ENCODE assay signal across 1 cellular context in the genomic region with DNA sequence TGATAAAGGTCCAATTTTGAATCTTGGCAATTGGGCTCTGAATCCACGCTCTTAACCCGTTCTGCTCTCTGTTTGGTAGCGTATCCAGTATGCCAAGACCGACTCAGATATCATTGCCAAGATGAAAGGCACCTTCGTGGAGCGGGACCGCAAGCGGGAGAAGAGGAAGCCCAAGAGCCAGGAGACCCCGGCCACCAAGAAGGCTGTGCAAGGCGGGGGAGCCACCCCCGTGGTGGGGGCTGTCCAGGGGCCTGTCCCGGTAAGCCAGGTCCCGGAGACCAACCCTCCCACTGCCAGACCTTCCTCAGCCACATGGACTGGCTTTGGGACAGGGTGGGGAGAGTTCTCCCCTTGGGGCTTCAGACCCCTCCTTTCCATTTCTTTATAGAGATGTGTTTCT.
TF ChIP-seq lines count a peak whose summit lies in the region.

No MANE protein-coding gene starts in this region.

TF ChIP-seq in HepG2, 621 proteins besides CTCF, POLR2A, EP300 and RAD21:
- TF ChIP-seq ZNF773 (CRISPR knock-in tag; IDR thresholded peaks at IDR 0.05; ENCODE audit: borderline replicate concordance) (no peak), NFIB (CRISPR knock-in tag; IDR thresholded peaks at IDR 0.05; ENCODE audit: borderline replicate concordance) (no peak), ASH2L (IDR thresholded peaks at IDR 0.05; ENCODE audit: insufficient read length, low read depth, low read length) (no peak), EEA1 (CRISPR knock-in tag; IDR thresholded peaks at IDR 0.05; ENCODE audit: borderline replicate concordance) (no peak), PHB2 (IDR thresholded peaks at IDR 0.05; ENCODE audit: partially characterized antibody) (no peak), RBFOX2 (IDR thresholded peaks at IDR 0.05; ENCODE audit: low read depth, low read length) (peak; percentile 47), PAX8 (CRISPR knock-in tag; IDR thresholded peaks at IDR 0.05; ENCODE audit: borderline replicate concordance) (no peak), HOXD1 (CRISPR knock-in tag; IDR thresholded peaks at IDR 0.05) (no peak), AGO2 (optimal IDR thresholded peaks at IDR 0.05; ENCODE audit: low read depth, low read length) (peak; percentile 54)
- TF ChIP-seq, protein P1, sequence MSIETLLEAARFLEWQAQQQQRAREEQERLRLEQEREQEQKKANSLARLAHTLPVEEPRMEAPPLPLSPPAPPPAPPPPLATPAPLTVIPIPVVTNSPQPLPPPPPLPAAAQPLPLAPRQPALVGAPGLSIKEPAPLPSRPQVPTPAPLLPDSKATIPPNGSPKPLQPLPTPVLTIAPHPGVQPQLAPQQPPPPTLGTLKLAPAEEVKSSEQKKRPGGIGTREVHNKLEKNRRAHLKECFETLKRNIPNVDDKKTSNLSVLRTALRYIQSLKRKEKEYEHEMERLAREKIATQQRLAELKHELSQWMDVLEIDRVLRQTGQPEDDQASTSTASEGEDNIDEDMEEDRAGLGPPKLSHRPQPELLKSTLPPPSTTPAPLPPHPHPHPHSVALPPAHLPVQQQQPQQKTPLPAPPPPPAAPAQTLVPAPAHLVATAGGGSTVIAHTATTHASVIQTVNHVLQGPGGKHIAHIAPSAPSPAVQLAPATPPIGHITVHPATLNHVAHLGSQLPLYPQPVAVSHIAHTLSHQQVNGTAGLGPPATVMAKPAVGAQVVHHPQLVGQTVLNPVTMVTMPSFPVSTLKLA (IDR thresholded peaks at IDR 0.05) = no peak
- TF ChIP-seq, protein P2, sequence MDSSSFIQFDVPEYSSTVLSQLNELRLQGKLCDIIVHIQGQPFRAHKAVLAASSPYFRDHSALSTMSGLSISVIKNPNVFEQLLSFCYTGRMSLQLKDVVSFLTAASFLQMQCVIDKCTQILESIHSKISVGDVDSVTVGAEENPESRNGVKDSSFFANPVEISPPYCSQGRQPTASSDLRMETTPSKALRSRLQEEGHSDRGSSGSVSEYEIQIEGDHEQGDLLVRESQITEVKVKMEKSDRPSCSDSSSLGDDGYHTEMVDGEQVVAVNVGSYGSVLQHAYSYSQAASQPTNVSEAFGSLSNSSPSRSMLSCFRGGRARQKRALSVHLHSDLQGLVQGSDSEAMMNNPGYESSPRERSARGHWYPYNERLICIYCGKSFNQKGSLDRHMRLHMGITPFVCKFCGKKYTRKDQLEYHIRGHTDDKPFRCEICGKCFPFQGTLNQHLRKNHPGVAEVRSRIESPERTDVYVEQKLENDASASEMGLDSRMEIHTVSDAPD (CRISPR knock-in tag; IDR thresholded peaks at IDR 0.05) = no peak
